ENCODE assay signal across 7 cellular contexts in the genomic region with DNA sequence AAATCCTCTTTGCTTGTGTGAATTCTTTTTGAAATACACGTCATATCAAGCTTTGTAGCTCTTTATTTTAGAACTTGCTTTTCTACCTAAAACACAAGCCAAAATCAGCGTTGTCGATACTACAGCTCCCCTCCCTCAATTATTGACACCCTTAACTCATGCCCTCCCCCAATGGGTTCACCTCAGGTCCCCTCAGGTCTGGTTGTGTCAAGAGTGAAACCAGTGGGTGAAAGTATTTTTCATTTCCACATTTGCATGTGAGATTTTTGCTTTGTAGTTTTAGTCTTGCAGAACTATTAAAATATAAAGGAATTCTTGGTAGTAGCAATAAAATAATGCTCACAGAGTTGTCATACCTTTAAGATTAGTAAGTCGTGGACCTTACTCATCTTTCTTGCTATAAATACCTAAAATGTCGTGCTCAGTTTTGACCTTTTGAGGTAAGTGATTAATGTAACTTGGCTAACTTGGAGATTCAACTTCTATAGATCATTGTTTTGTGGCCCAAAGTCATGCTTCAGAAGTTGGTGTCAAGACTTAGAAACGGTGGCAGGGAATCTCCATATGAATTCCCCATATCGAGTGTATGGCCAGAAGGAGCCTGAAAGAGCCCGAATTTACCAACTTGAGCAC. TPM values are rescaled to one million over a fixed set of nuclear protein-coding genes. Genes with fewer than 3 reads are reported as not detected.
DNase-seq lines count a peak whose midpoint lies in the region; ATAC-seq and TF ChIP-seq lines count a peak whose summit lies in the region.

No MANE protein-coding gene starts in this region.

- ATAC-seq in GM18868 (IDR thresholded peaks at IDR 0.05; ENCODE audit: unreplicated experiment) (peak; percentile 35), HG03139 (IDR thresholded peaks at IDR 0.05; ENCODE audit: unreplicated experiment) (peak; percentile 33), HG02970 (IDR thresholded peaks at IDR 0.05; ENCODE audit: low FRiP score, unreplicated experiment) (no peak)

- no peak overlapping the region for H3K27ac ChIP-seq in neural cell (ENCODE audit: low read length)
- H3K27ac ChIP-seq in substantia nigra (ENCODE audit: low read depth, low read length, poor library complexity, severe bottlenecking), result no peak overlapping the region

- TF ChIP-seq CTCF in neural cell (IDR thresholded peaks at IDR 0.05; ENCODE audit: poor library complexity, severe bottlenecking), result no peak

- peak overlapping the region; percentile 99 for H3K4me3 ChIP-seq in neural cell (ENCODE audit: low read length)

- H3K9me3 ChIP-seq in neural cell (ENCODE audit: low read length), result no peaks in the 10 kb centered on the region

- DNase-seq in amniotic epithelial cell (ENCODE audit: low read depth) (peak; percentile 9), substantia nigra (lab: John Stamatoyannopoulos, UW) (no peak), cerebellar cortex (ENCODE audit: low spot score) (no peak)

- peaks cover 3% of the 10 kb centered on the region for H3F3A ChIP-seq in neural cell (ENCODE audit: insufficient read depth, low read length, poor library complexity, severe bottlenecking)

- H3K9ac ChIP-seq in neural cell (ENCODE audit: low read length), result peak overlapping the region; percentile 95

- peak overlapping the region; percentile 83 for H3K4me2 ChIP-seq in neural cell (ENCODE audit: low read length)

- TF ChIP-seq RAD21 in neural cell (conservative IDR thresholded peaks at IDR 0.05), result no peak

- H2AFZ ChIP-seq in neural cell (ENCODE audit: low read depth, low read length), result no peak overlapping the region

- H3K9me2 ChIP-seq in neural cell (ENCODE audit: insufficient read depth, low read length), result no peaks in the 10 kb centered on the region

- no peak for TF ChIP-seq EP300 in neural cell (conservative IDR thresholded peaks at IDR 0.05; ENCODE audit: poor library complexity, severe bottlenecking)

- H3K27me3 ChIP-seq in neural cell (ENCODE audit: insufficient read depth, low read depth, low read length), result no peaks in the 10 kb centered on the region

- no peaks in the 10 kb centered on the region for H3K36me3 ChIP-seq in neural cell (ENCODE audit: insufficient read depth, low read length)

- H4K20me1 ChIP-seq in neural cell (ENCODE audit: insufficient read depth), result no peaks in the 10 kb centered on the region

- peaks cover 23% of the 10 kb centered on the region for H3K79me2 ChIP-seq in neural cell (replicated peaks; ENCODE audit: insufficient read depth, low read length)

TF ChIP-seq in neural cell, 6 proteins besides CTCF, POLR2A, EP300 and RAD21:
- TF ChIP-seq TAF1 (IDR thresholded peaks at IDR 0.05; ENCODE audit: low read depth), result no peak
- TF ChIP-seq MXI1 (conservative IDR thresholded peaks at IDR 0.05; ENCODE audit: poor library complexity, severe bottlenecking), result no peak
- TF ChIP-seq EZH2 (IDR thresholded peaks at IDR 0.05; ENCODE audit: borderline replicate concordance, insufficient read depth, low read length, poor library complexity, severe bottlenecking), result no peak
- TF ChIP-seq SMC3 (conservative IDR thresholded peaks at IDR 0.05; ENCODE audit: poor library complexity), result no peak
- TF ChIP-seq, protein P1, sequence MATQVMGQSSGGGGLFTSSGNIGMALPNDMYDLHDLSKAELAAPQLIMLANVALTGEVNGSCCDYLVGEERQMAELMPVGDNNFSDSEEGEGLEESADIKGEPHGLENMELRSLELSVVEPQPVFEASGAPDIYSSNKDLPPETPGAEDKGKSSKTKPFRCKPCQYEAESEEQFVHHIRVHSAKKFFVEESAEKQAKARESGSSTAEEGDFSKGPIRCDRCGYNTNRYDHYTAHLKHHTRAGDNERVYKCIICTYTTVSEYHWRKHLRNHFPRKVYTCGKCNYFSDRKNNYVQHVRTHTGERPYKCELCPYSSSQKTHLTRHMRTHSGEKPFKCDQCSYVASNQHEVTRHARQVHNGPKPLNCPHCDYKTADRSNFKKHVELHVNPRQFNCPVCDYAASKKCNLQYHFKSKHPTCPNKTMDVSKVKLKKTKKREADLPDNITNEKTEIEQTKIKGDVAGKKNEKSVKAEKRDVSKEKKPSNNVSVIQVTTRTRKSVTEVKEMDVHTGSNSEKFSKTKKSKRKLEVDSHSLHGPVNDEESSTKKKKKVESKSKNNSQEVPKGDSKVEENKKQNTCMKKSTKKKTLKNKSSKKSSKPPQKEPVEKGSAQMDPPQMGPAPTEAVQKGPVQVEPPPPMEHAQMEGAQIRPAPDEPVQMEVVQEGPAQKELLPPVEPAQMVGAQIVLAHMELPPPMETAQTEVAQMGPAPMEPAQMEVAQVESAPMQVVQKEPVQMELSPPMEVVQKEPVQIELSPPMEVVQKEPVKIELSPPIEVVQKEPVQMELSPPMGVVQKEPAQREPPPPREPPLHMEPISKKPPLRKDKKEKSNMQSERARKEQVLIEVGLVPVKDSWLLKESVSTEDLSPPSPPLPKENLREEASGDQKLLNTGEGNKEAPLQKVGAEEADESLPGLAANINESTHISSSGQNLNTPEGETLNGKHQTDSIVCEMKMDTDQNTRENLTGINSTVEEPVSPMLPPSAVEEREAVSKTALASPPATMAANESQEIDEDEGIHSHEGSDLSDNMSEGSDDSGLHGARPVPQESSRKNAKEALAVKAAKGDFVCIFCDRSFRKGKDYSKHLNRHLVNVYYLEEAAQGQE (IDR thresholded peaks at IDR 0.05; ENCODE audit: borderline replicate concordance), result no peak
- no peak for TF ChIP-seq POLR2AphosphoS5 (IDR thresholded peaks at IDR 0.05)

RNA-seq across cellular contexts. Expression of a gene that starts 1.7 kb away (rescaled TPM):
- 26.4 and 26.7 TPM in 2 replicates for polyA plus RNA-seq in neural cell
- polyA minus RNA-seq in neural cell, result 35.1 and 38.4 TPM in 2 replicates
